8 cellular contexts compared by ENCODE assay signal in genomic region chr14:101730626-101731186, GRCh38. TPM values are rescaled to one million over a fixed set of nuclear protein-coding genes. Genes with fewer than 3 reads are reported as not detected.
DNase-seq lines count a peak whose midpoint lies in the region; ATAC-seq and TF ChIP-seq lines count a peak whose summit lies in the region.

No MANE protein-coding gene starts in this region.

- H3K27ac Mint-ChIP-seq in nephron progenitor cell = no peak overlapping the region

- ATAC-seq in body of pancreas (no peak), upper lobe of right lung (no peak)

- 84 to 98% methylated on average over 2 to 3 of the region's 3 CpGs for WGBS in body of pancreas, 2 donors

- no peak overlapping the region for H3K4me3 Mint-ChIP-seq in nephron progenitor cell

- DNase-seq in left ventricle myocardium inferior = no peak
- no peak for DNase-seq in cardiac septum (ENCODE audit: low spot score)
- DNase-seq in body of pancreas = no peak
- peak; percentile 58 for DNase-seq in upper lobe of right lung
- DNase-seq in nephron progenitor cell = no peak
- no peak for DNase-seq in DMS53 treated with DMSO at 0.1 percent for 48 hours (lab: John Stamatoyannopoulos, UW; ENCODE audit: unreplicated experiment)
- DNase-seq in SK-N-DZ (ENCODE audit: low spot score) = no peak

- peaks cover 5% of the 10 kb centered on the region for H3K36me3 Mint-ChIP-seq in nephron progenitor cell (ENCODE audit: low read depth)

- H3K4me3 ChIP-seq in left ventricle myocardium inferior (no peak overlapping the region), body of pancreas (no peak overlapping the region), mucosa of rectum (ENCODE audit: low read length in 2 of 2) (peak overlapping the region; percentile 55 to 65), upper lobe of right lung (no peak overlapping the region)

- H3K9me3 Mint-ChIP-seq in nephron progenitor cell = peaks cover 12% of the 10 kb centered on the region

- H3K36me3 ChIP-seq in left ventricle myocardium inferior (no peaks in the 10 kb centered on the region), body of pancreas (replicated peaks in 1 of 2; ENCODE audit: insufficient read depth in 1 of 2, low read depth in 2 of 2) (no peaks in the 10 kb centered on the region), mucosa of rectum (ENCODE audit: control insufficient read depth in 2 of 2, insufficient read depth in 2 of 2, low read length in 2 of 2) (no peaks in the 10 kb centered on the region), upper lobe of right lung (no peaks in the 10 kb centered on the region)

- H3K27me3 ChIP-seq in left ventricle myocardium inferior (ENCODE audit: low read depth) = no peaks in the 10 kb centered on the region
- no peaks in the 10 kb centered on the region for H3K27me3 ChIP-seq in body of pancreas
- no peaks in the 10 kb centered on the region for H3K27me3 ChIP-seq in mucosa of rectum (ENCODE audit: control insufficient read depth in 2 of 2, insufficient read depth in 2 of 2, low read length in 2 of 2)
- H3K27me3 ChIP-seq in upper lobe of right lung = no peaks in the 10 kb centered on the region

- H3K4me1 ChIP-seq in left ventricle myocardium inferior (peaks cover 11% of the 10 kb centered on the region), body of pancreas (peaks cover 19% of the 10 kb centered on the region), mucosa of rectum (ENCODE audit: control insufficient read depth in 2 of 2, insufficient read depth in 2 of 2, low read length in 2 of 2) (peaks cover 17 to 21% of the 10 kb centered on the region in 2 donors), upper lobe of right lung (peaks cover 16% of the 10 kb centered on the region)

- intact Hi-C loops in left ventricle myocardium inferior (cut with micrococcal nuclease) = no loop called here
- intact Hi-C loops in cardiac septum (cut with DNase I) = no loop called here
- intact Hi-C loops in body of pancreas (cut with DNase I) = no loop called here
- intact Hi-C loops in upper lobe of right lung (cut with DNase I) = no loop called here

- TF ChIP-seq CTCF in left ventricle myocardium inferior (IDR thresholded peaks at IDR 0.05; ENCODE audit: borderline replicate concordance) (no peak), body of pancreas (IDR thresholded peaks at IDR 0.05) (no peak), upper lobe of right lung (IDR thresholded peaks at IDR 0.05) (no peak), nephron progenitor cell (IDR thresholded peaks at IDR 0.05) (no peak)

- peak overlapping the region; percentile 48 for H3K27ac ChIP-seq in left ventricle myocardium inferior (replicated peaks)
- H3K27ac ChIP-seq in body of pancreas = peak overlapping the region; percentile 86 to 92 (median 90)
- peak overlapping the region; percentile 99 for H3K27ac ChIP-seq in mucosa of rectum (ENCODE audit: low read depth in 2 of 2, low read length in 2 of 2)
- peak overlapping the region; percentile 82 for H3K27ac ChIP-seq in upper lobe of right lung

- H3K27me3 Mint-ChIP-seq in nephron progenitor cell (ENCODE audit: low read depth, poor library complexity) = peaks cover 4% of the 10 kb centered on the region

- no peaks in the 10 kb centered on the region for H3K9me3 ChIP-seq in left ventricle myocardium inferior (replicated peaks)
- no peaks in the 10 kb centered on the region for H3K9me3 ChIP-seq in body of pancreas
- H3K9me3 ChIP-seq in mucosa of rectum (ENCODE audit: control insufficient read depth in 2 of 2, low read length in 2 of 2) = no peaks in the 10 kb centered on the region
- no peaks in the 10 kb centered on the region for H3K9me3 ChIP-seq in upper lobe of right lung

- no peak for TF ChIP-seq POLR2A in body of pancreas (IDR thresholded peaks at IDR 0.05)

- H3K9ac ChIP-seq in mucosa of rectum (ENCODE audit: low read depth in 1 of 2, low read length in 2 of 2) = peak overlapping the region; percentile 52 to 86

- peaks cover 36% of the 10 kb centered on the region for H3K4me1 Mint-ChIP-seq in nephron progenitor cell

RNA-seq across cellular contexts. Expression of gene PPP2R5C, which starts 30.8 kb away (rescaled TPM):
- 198 TPM for total RNA-seq in left ventricle myocardium inferior
- 202 TPM for total RNA-seq in cardiac septum
- 10 to 100 TPM; 59.0 to 77.6 TPM for total RNA-seq in body of pancreas
- 165 TPM for total RNA-seq in upper lobe of right lung
- polyA plus RNA-seq in SK-N-DZ (2014; cell fraction: cytosol; rRNA removed) = 33.0 and 34.3 TPM in 2 replicates
- polyA plus RNA-seq in SK-N-DZ (2014; cell fraction: nucleus; rRNA removed) = 31.6 and 43.3 TPM in 2 replicates

Comparison
In these comparisons a context has a peak if more than half of its experiments do, and no peak if none do; other contexts are left out.
1. H3K27ac ChIP-seq: peak in every context shown above with its lines; median percentile 99 in mucosa of rectum; 90 in body of pancreas; 82 in upper lobe of right lung; 48 in left ventricle myocardium inferior.
2. H3K4me3 ChIP-seq: peak in mucosa of rectum (2 of 2); none in left ventricle myocardium inferior (single experiment), body of pancreas (0 of 2) and upper lobe of right lung (single experiment).